ENCODE assay signal across 8 cellular contexts in the genomic region with DNA sequence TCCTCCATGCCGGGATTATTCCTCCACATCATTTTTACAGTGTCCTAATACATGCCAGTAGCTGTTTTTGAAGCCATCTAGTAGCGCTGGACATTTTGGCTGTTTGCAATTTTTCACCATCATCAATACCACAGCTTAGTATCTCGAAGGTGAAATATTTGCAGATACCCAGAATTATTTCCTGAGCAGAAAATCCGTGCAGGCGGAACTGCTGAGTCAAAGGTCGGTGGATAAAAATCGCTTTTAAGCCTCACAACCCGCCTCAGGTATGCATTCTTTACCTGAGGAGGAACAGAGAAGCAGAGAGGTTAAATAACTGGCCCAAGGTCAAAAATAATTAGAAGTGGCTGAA. TPM values are rescaled to one million over a fixed set of nuclear protein-coding genes. Genes with fewer than 3 reads are reported as not detected.
A peak's percentile ranks its signal among the peaks of the same experiment; 100 is the strongest.
DNase-seq lines count a peak whose midpoint lies in the region; ATAC-seq and TF ChIP-seq lines count a peak whose summit lies in the region.

No MANE protein-coding gene starts in this region.

- H3K9me3 ChIP-seq in naive thymus-derived CD4-positive, alpha-beta T cell (ENCODE audit: control insufficient read depth in 2 of 3, low read length in 3 of 3) = no peaks in the 10 kb centered on the region

- H3K36me3 ChIP-seq in naive thymus-derived CD4-positive, alpha-beta T cell (ENCODE audit: control insufficient read depth in 2 of 3, insufficient read depth in 3 of 3, low read length in 3 of 3) = peaks cover 0 to 11% (median 0%) of the 10 kb centered on the region in 3 experiments

- H3K9me3 Mint-ChIP-seq in chondrocyte (ENCODE audit: low read depth) = no peaks in the 10 kb centered on the region
- peaks cover 0 to 10% (median 0%) of the 10 kb centered on the region in 11 donors for H3K9me3 Mint-ChIP-seq in naive thymus-derived CD4-positive, alpha-beta T cell

- H3K4me1 ChIP-seq in naive thymus-derived CD4-positive, alpha-beta T cell (ENCODE audit: control insufficient read depth in 2 of 2, insufficient read depth in 2 of 2, low read length in 2 of 2) = peaks cover 17 to 20% of the 10 kb centered on the region in 2 donors

- peak overlapping the region; percentile 76 for H3K4me3 Mint-ChIP-seq in chondrocyte (ENCODE audit: unreplicated experiment)
- peak overlapping the region; percentile 89 to 100 (median 94) for H3K4me3 Mint-ChIP-seq in naive thymus-derived CD4-positive, alpha-beta T cell

- peak overlapping the region; percentile 81 for H3K4me3 ChIP-seq in GM12865 (ENCODE audit: low read depth, low read length)
- peak overlapping the region; percentile 69 for H3K4me3 ChIP-seq in naive thymus-derived CD4-positive, alpha-beta T cell (ENCODE audit: low read length)

- peak overlapping the region; percentile 91 for H3K27ac Mint-ChIP-seq in chondrocyte (ENCODE audit: unreplicated experiment)
- peak overlapping the region; percentile 93 to 100 (median 97) for H3K27ac Mint-ChIP-seq in naive thymus-derived CD4-positive, alpha-beta T cell

- no peak for TF ChIP-seq CTCF in GM12865 (IDR thresholded peaks at IDR 0.05; ENCODE audit: insufficient read depth, low read depth, low read length, missing control alignments)
- TF ChIP-seq CTCF in chondrocyte (IDR thresholded peaks at IDR 0.05) = no peak

- no peak for DNase-seq in GM12865 (ENCODE audit: low read depth)
- peak; percentile 13 for DNase-seq in M059J (ENCODE audit: low read depth)
- no peak for DNase-seq in chondrocyte (ENCODE audit: low spot score)
- DNase-seq in naive thymus-derived CD4-positive, alpha-beta T cell = peak in 1 of 9 donors; percentile 14
- DNase-seq in DMS 273 treated with DMSO at 0.1 percent for 48 hours (lab: John Stamatoyannopoulos, UW) = no peak
- no peak for DNase-seq in SHP77 treated with DMSO at 0.1 percent for 48 hours (lab: John Stamatoyannopoulos, UW)
- DNase-seq in DMS114 treated with DMSO at 0.1 percent for 48 hours (lab: John Stamatoyannopoulos, UW; ENCODE audit: unreplicated experiment) = no peak

- H3K27ac ChIP-seq in naive thymus-derived CD4-positive, alpha-beta T cell (ENCODE audit: low read depth, low read length) = peak overlapping the region; percentile 98

- peaks cover 11% of the 10 kb centered on the region for H3K36me3 Mint-ChIP-seq in chondrocyte (ENCODE audit: low read depth)
- peaks cover 0 to 14% (median 14%) of the 10 kb centered on the region in 5 donors for H3K36me3 Mint-ChIP-seq in naive thymus-derived CD4-positive, alpha-beta T cell

- intact Hi-C loops in naive thymus-derived CD4-positive, alpha-beta T cell (cut with micrococcal nuclease) = loop anchor here (1.0 to 10.0 kb wide), 4 partner anchors 78 to 528 kb away; a partner anchor contains a TSS

- POLR2A ChIA-PET in naive thymus-derived CD4-positive, alpha-beta T cell (lab: Charles Lee) = interaction anchor here (0.7 to 1.5 kb wide), 7 partner anchors 9 to 190 kb away, joined by 3 to 5 read pairs (median 4); a partner anchor contains a TSS

- ATAC-seq in naive thymus-derived CD4-positive, alpha-beta T cell = peak; percentile 1
- no peak for ATAC-seq in GM19467 (IDR thresholded peaks at IDR 0.05; ENCODE audit: unreplicated experiment)

- H3K27me3 Mint-ChIP-seq in chondrocyte (ENCODE audit: low read depth) = no peaks in the 10 kb centered on the region
- peaks cover 0 to 6% (median 0%) of the 10 kb centered on the region in 5 donors for H3K27me3 Mint-ChIP-seq in naive thymus-derived CD4-positive, alpha-beta T cell

- H3K27me3 ChIP-seq in naive thymus-derived CD4-positive, alpha-beta T cell (ENCODE audit: control insufficient read depth in 2 of 2, insufficient read depth in 2 of 2, low read length in 2 of 2) = no peaks in the 10 kb centered on the region

- H3K4me1 Mint-ChIP-seq in chondrocyte (ENCODE audit: low read depth) = peaks cover 32% of the 10 kb centered on the region
- H3K4me1 Mint-ChIP-seq in naive thymus-derived CD4-positive, alpha-beta T cell = peaks cover 26 to 49% (median 39%) of the 10 kb centered on the region in 7 donors

- CTCF ChIA-PET in naive thymus-derived CD4-positive, alpha-beta T cell (lab: Charles Lee) = interaction anchor here (0.7 kb wide), 1 partner anchor 499 kb away, joined by 7 read pairs; no protein-coding TSS in a partner anchor

RNA-seq across cellular contexts. Expression of a gene that starts 0.6 kb away (rescaled TPM):
- total RNA-seq in M059J (2014; rRNA removed; shearing (Covaris generic)) = 13.4 and 21.5 TPM in 2 replicates
- total RNA-seq in chondrocyte = 42.8 to 57.6 TPM (median 52.1 TPM) in 3 replicates
- 100 to 1,000 TPM in 1 of 5 experiments, 10 to 100 TPM in 4; 46.9 to 110 (median 77.8) TPM for total RNA-seq in naive thymus-derived CD4-positive, alpha-beta T cell
- 10 to 100 TPM; 13.4 to 19.8 TPM for polyA plus RNA-seq in naive thymus-derived CD4-positive, alpha-beta T cell
